In genomic region chr2:108923736-108924443, GRCh38 we compare ENCODE assay signal across 29 cellular contexts.
DNase-seq lines count a peak whose midpoint lies in the region; ATAC-seq, FAIRE-seq and TF ChIP-seq lines count a peak whose summit lies in the region.
"Had no signal": no experiment of that assay in that cellular context is flagged by ENCODE, and none has a peak within 500 bp of the region (broad histone marks: within the 10 kb centered on the region; RNA-seq: fewer than 3 reads in every experiment).

No MANE protein-coding gene starts in this region.

- H4K20me1 ChIP-seq in H1 (replicated peaks in 1 of 2; ENCODE audit: control insufficient read depth in 1 of 2, insufficient read depth in 2 of 2, low read length in 2 of 2) (no peaks in the 10 kb centered on the region), neural progenitor cell (ENCODE audit: low read depth) (no peaks in the 10 kb centered on the region)

- H3K36me3 ChIP-seq in H1 (ENCODE audit: control insufficient read depth in 2 of 4, insufficient read depth in 4 of 4, low read length in 3 of 4) (no peaks in the 10 kb centered on the region), neural progenitor cell (no peaks in the 10 kb centered on the region), A673 (ENCODE audit: insufficient read depth, low read length, poor library complexity, severe bottlenecking) (no peaks in the 10 kb centered on the region)
- H3K36me3 ChIP-seq: neutrophil, SJCRH30, suprapubic skin had no signal

- H3K4me3 ChIP-seq in H1 (ENCODE audit: extremely low read depth in 1 of 4, insufficient read depth in 2 of 4, low read depth in 3 of 4, low read length in 4 of 4) (no peak overlapping the region), neural progenitor cell (no peak overlapping the region), A673 (ENCODE audit: low read depth, low read length, poor library complexity, severe bottlenecking) (no peak overlapping the region)
- H3K4me3 ChIP-seq: A549, body of pancreas, psoas muscle, SJCRH30, suprapubic skin had no signal

- H3K4ac ChIP-seq in H1 (replicated peaks; ENCODE audit: insufficient read length, low read depth, low read length): no peak overlapping the region

- H3K18ac ChIP-seq in H1 (ENCODE audit: extremely low read depth, low read length): no peak overlapping the region

- no peaks in the 10 kb centered on the region for H3K23me2 ChIP-seq in H1 (ENCODE audit: low read depth, low read length)

- no peak for TF ChIP-seq POLR2A in H1 (IDR thresholded peaks at IDR 0.05; ENCODE audit: control extremely low read depth in 1 of 2, low read depth in 2 of 2, low read length in 2 of 2)

- TF ChIP-seq RAD21 in H1 (IDR thresholded peaks at IDR 0.05 in 1 of 2, conservative IDR thresholded peaks at IDR 0.05 in 1 of 2; ENCODE audit: low read depth in 2 of 2, low read length in 2 of 2): no peak

- H2BK20ac ChIP-seq in H1 (ENCODE audit: low read length): no peak overlapping the region; the same call in 1 of the 2 replicates

- TF ChIP-seq CTCF in H1 (IDR thresholded peaks at IDR 0.05; ENCODE audit: control extremely low read depth in 1 of 3, insufficient read depth in 1 of 3, low read depth in 1 of 3, low read length in 3 of 3) (no peak), neural progenitor cell (IDR thresholded peaks at IDR 0.05) (no peak), A673 (conservative IDR thresholded peaks at IDR 0.05; ENCODE audit: low read depth, low read length) (no peak)

- no peak overlapping the region for H3K23ac ChIP-seq in H1 (ENCODE audit: insufficient read length)

- H3K27ac ChIP-seq in H1 (ENCODE audit: low read depth, low read length) (no peak overlapping the region), neural progenitor cell (no peak overlapping the region), A673 (ENCODE audit: low read depth, low read length, poor library complexity, severe bottlenecking) (no peak overlapping the region)
- H3K27ac ChIP-seq: A549, body of pancreas, neutrophil, psoas muscle, SJCRH30, suprapubic skin had no signal

- WGBS in H1 (ENCODE audit: extremely low coverage in 1 of 2, insufficient coverage in 1 of 2, insufficient read length in 1 of 2, insufficient replicate concordance in 2 of 2, low coverage in 1 of 2, low lambda C conversion rate in 2 of 2, missing lambda C conversion rate in 1 of 2), 2 experiments: 95% methylated on average over 9 of the region's 9 CpGs; no CpG with 5 or more reads in 1 of the 2 experiments

- DNase-seq in cardiac septum (ENCODE audit: low spot score) (peak; percentile 68), left ventricle myocardium superior (no peak), H1 (ENCODE audit: low read depth in 1 of 2, low spot score in 2 of 2) (no peak), neural progenitor cell (ENCODE audit: low spot score) (no peak), NCI-H2227 treated with DMSO at 0.1 percent for 48 hours (lab: John Stamatoyannopoulos, UW) (no peak), A673 (ENCODE audit: low spot score) (no peak), nucleus accumbens (lab: John Stamatoyannopoulos, UW) (no peak)
- DNase-seq: activated CD4-positive, alpha-beta memory T cell treated with anti-CD3 and anti-CD28 coated beads for 36 hours; activated CD4-positive, alpha-beta T cell treated with anti-CD3 and anti-CD28 coated beads for 1 hour; activated naive CD4-positive, alpha-beta T cell treated with anti-CD3 and anti-CD28 coated beads for 36 hours; AML-193; body of pancreas; CD8-positive, alpha-beta T cell; hippocampal formation; mesenchymal stem cell; NCI-H1092 treated with DMSO at 0.1 percent for 48 hours; NCI-H187; NCI-H2171; NCI-H524; psoas muscle; SJCRH30; stimulated activated CD4-positive, alpha-beta T cell treated with anti-CD3 and anti-CD28 coated beads, Interleukin-15, amount 100 ng/mL, for 24 hours; SW 1271 had no signal

- no peak overlapping the region for H3K4me3 Mint-ChIP-seq in neural progenitor cell
- H3K4me3 Mint-ChIP-seq in stimulated activated memory B cell treated with anti-CD40 and anti-IgM and Interleukin-4, amounts not matched to agents 10 μg/mL and 1 μg/mL and 100 μg/mL, for 72 hours: no peak overlapping the region
- H3K4me3 Mint-ChIP-seq: activated CD4-positive, alpha-beta memory T cell treated with anti-CD3 and anti-CD28 coated beads for 36 hours; activated naive CD4-positive, alpha-beta T cell treated with anti-CD3 and anti-CD28 coated beads for 36 hours; CD8-positive, alpha-beta T cell; stimulated activated effector memory CD8-positive, alpha-beta T cell treated with anti-CD3 and anti-CD28 coated beads, Interleukin-12 subunit alpha, Interleukin-12 subunit beta, amount 100 ng/mL, for 72 hours had no signal

- CTCF ChIA-PET in H1 (lab: Charles Lee; ENCODE audit: partially characterized antibody): interaction anchor here (0.8 to 1.4 kb wide), 5 partner anchors 11 to 77 kb away, joined by 3 to 8 read pairs (median 3); partner anchors contain the start of gene EDAR
- CTCF ChIA-PET in A673 (lab: Charles Lee): no interaction called here

- no peak overlapping the region for H3K14ac ChIP-seq in H1 (ENCODE audit: insufficient read length)

- intact Hi-C loops in cardiac septum (cut with DNase I) (no loop called here), left ventricle myocardium superior (cut with micrococcal nuclease) (no loop called here), A673 (cut with micrococcal nuclease; ENCODE audit: unreplicated experiment) (no loop called here)

- POLR2A ChIA-PET in H1 (lab: Charles Lee; ENCODE audit: partially characterized antibody): no interaction called here
- POLR2A ChIA-PET in A673 (lab: Charles Lee; ENCODE audit: low non-redundant PET): interaction anchor here (0.6 kb wide), 1 partner anchor 676 kb away, joined by 6 read pairs; no protein-coding TSS in a partner anchor

- H3K9me3 Mint-ChIP-seq in neural progenitor cell: peaks cover 2% of the 10 kb centered on the region
- H3K9me3 Mint-ChIP-seq in stimulated activated memory B cell treated with anti-CD40 and anti-IgM and Interleukin-4, amounts not matched to agents 10 μg/mL and 1 μg/mL and 100 μg/mL, for 72 hours: no peaks in the 10 kb centered on the region
- H3K9me3 Mint-ChIP-seq: activated CD4-positive, alpha-beta memory T cell treated with anti-CD3 and anti-CD28 coated beads for 36 hours; activated naive CD4-positive, alpha-beta T cell treated with anti-CD3 and anti-CD28 coated beads for 36 hours; CD8-positive, alpha-beta T cell; stimulated activated effector memory CD8-positive, alpha-beta T cell treated with anti-CD3 and anti-CD28 coated beads, Interleukin-12 subunit alpha, Interleukin-12 subunit beta, amount 100 ng/mL, for 72 hours had no signal

- H2BK12ac ChIP-seq in H1 (ENCODE audit: low read depth, low read length): 0 out of 2 replicates have a peak overlapping the region, but pooled peaks have one; percentile 21

- H3K56ac ChIP-seq in H1 (replicated peaks; ENCODE audit: insufficient read length, low read depth, low read length): no peak overlapping the region

- H3K27me3 Mint-ChIP-seq in neural progenitor cell (ENCODE audit: insufficient read depth, low read depth): peaks cover 21% of the 10 kb centered on the region
- H3K27me3 Mint-ChIP-seq in stimulated activated memory B cell treated with anti-CD40 and anti-IgM and Interleukin-4, amounts not matched to agents 10 μg/mL and 1 μg/mL and 100 μg/mL, for 72 hours: peaks cover 29% of the 10 kb centered on the region
- H3K27me3 Mint-ChIP-seq: activated CD4-positive, alpha-beta memory T cell treated with anti-CD3 and anti-CD28 coated beads for 36 hours had no signal

- H3K9ac ChIP-seq in H1 (replicated peaks in 1 of 4; ENCODE audit: extremely low read depth in 1 of 4, low read depth in 3 of 4, low read length in 3 of 4) (no peak overlapping the region), neural progenitor cell (no peak overlapping the region)

- H3F3A ChIP-seq in neural progenitor cell (ENCODE audit: low read depth): no peaks in the 10 kb centered on the region

- no peak overlapping the region for H4K5ac ChIP-seq in H1 (ENCODE audit: insufficient read length, low read depth, low read length)

- no peak overlapping the region for H3K4me2 ChIP-seq in H1 (ENCODE audit: insufficient read depth in 1 of 2, low read depth in 2 of 2, low read length in 2 of 2)
- H3K4me2 ChIP-seq in neural progenitor cell: no peak overlapping the region
- H3K4me2 ChIP-seq: A549 had no signal

- peaks cover 51% of the 10 kb centered on the region for H3K4me1 Mint-ChIP-seq in neural progenitor cell
- no peaks in the 10 kb centered on the region for H3K4me1 Mint-ChIP-seq in stimulated activated memory B cell treated with anti-CD40 and anti-IgM and Interleukin-4, amounts not matched to agents 10 μg/mL and 1 μg/mL and 100 μg/mL, for 72 hours
- H3K4me1 Mint-ChIP-seq: stimulated activated effector memory CD8-positive, alpha-beta T cell treated with anti-CD3 and anti-CD28 coated beads, Interleukin-12 subunit alpha, Interleukin-12 subunit beta, amount 100 ng/mL, for 72 hours had no signal

- BruUV-seq in A673 (replicated peaks; lab: Mats Ljungman, UMichigan): no TSS peak

- H2BK5ac ChIP-seq in H1 (ENCODE audit: low read depth, low read length): no peak overlapping the region

- no peak for TF ChIP-seq EP300 in H1 (IDR thresholded peaks at IDR 0.05; ENCODE audit: borderline replicate concordance in 1 of 2, low read depth in 2 of 2, low read length in 2 of 2)

- H4K8ac ChIP-seq in H1 (ENCODE audit: extremely low read depth, insufficient read depth, low read length): peak overlapping the region; percentile 58; the same call in 1 of the 2 replicates

- no peak overlapping the region for H2AK5ac ChIP-seq in H1 (ENCODE audit: low read depth, low read length)

- no peaks in the 10 kb centered on the region for H3K79me1 ChIP-seq in H1 (ENCODE audit: low read depth, low read length)

- H3K27me3 ChIP-seq in H1 (replicated peaks in 1 of 4; ENCODE audit: control insufficient read depth in 3 of 4, extremely low read depth in 1 of 4, insufficient read depth in 3 of 4, low read length in 3 of 4) (no peaks in the 10 kb centered on the region), neural progenitor cell (no peaks in the 10 kb centered on the region), A673 (replicated peaks; ENCODE audit: insufficient read depth, low read depth, low read length, poor library complexity) (no peaks in the 10 kb centered on the region)
- H3K27me3 ChIP-seq: body of pancreas, neutrophil, SJCRH30, suprapubic skin had no signal

- no peak overlapping the region for H2BK15ac ChIP-seq in H1 (ENCODE audit: low read length)

- no peak overlapping the region for H2AFZ ChIP-seq in H1 (ENCODE audit: low read length)
- H2AFZ ChIP-seq in neural progenitor cell (replicated peaks): no peak overlapping the region

- ATAC-seq in left ventricle myocardium superior: no peak
- no peak for ATAC-seq in stimulated activated memory B cell treated with anti-CD40 and anti-IgM and Interleukin-4, amounts not matched to agents 10 μg/mL and 1 μg/mL and 100 μg/mL, for 72 hours
- ATAC-seq: A549; body of pancreas; CD8-positive, alpha-beta T cell; Panc1; psoas muscle; stimulated activated effector memory CD8-positive, alpha-beta T cell treated with anti-CD3 and anti-CD28 coated beads, Interleukin-12 subunit alpha, Interleukin-12 subunit beta, amount 100 ng/mL, for 72 hours had no signal

- peak overlapping the region; percentile 39 for H3K27ac Mint-ChIP-seq in neural progenitor cell
- no peak overlapping the region for H3K27ac Mint-ChIP-seq in stimulated activated memory B cell treated with anti-CD40 and anti-IgM and Interleukin-4, amounts not matched to agents 10 μg/mL and 1 μg/mL and 100 μg/mL, for 72 hours
- H3K27ac Mint-ChIP-seq: activated CD4-positive, alpha-beta memory T cell treated with anti-CD3 and anti-CD28 coated beads for 36 hours; activated naive CD4-positive, alpha-beta T cell treated with anti-CD3 and anti-CD28 coated beads for 36 hours; CD8-positive, alpha-beta T cell; stimulated activated effector memory CD8-positive, alpha-beta T cell treated with anti-CD3 and anti-CD28 coated beads, Interleukin-12 subunit alpha, Interleukin-12 subunit beta, amount 100 ng/mL, for 72 hours had no signal

- H3K4me1 ChIP-seq in H1 (replicated peaks in 1 of 4; ENCODE audit: control insufficient read depth in 3 of 4, insufficient read depth in 4 of 4, low read length in 3 of 4) (no peaks in the 10 kb centered on the region; a peak in 1 of 7 replicates), neural progenitor cell (peaks cover 6% of the 10 kb centered on the region), A673 (ENCODE audit: insufficient read depth, low read length, poor library complexity, severe bottlenecking) (no peaks in the 10 kb centered on the region)
- H3K4me1 ChIP-seq: A549, body of pancreas, psoas muscle, SJCRH30 had no signal

- no peak overlapping the region for H4K91ac ChIP-seq in H1 (replicated peaks; ENCODE audit: insufficient read length, low read length)

- no peaks in the 10 kb centered on the region for H3K79me2 ChIP-seq in H1 (ENCODE audit: control insufficient read depth in 1 of 2, insufficient read depth in 2 of 2, low read length in 2 of 2)
- H3K79me2 ChIP-seq in neural progenitor cell (ENCODE audit: low read depth): no peaks in the 10 kb centered on the region

- FAIRE-seq in H1 (lab: Jason Lieb, UNC): no peak
- FAIRE-seq: A549 had no signal

- H3K9me3 ChIP-seq in H1 (ENCODE audit: insufficient read depth in 2 of 2, low read depth in 1 of 2, low read length in 1 of 2) (no peaks in the 10 kb centered on the region), neural progenitor cell (ENCODE audit: low read depth) (no peaks in the 10 kb centered on the region), A673 (ENCODE audit: low read depth, low read length, poor library complexity, severe bottlenecking) (no peaks in the 10 kb centered on the region)
- H3K9me3 ChIP-seq: A549, body of pancreas, neutrophil, psoas muscle, SJCRH30, suprapubic skin had no signal

- no peaks in the 10 kb centered on the region for H3K36me3 Mint-ChIP-seq in neural progenitor cell
- H3K36me3 Mint-ChIP-seq in stimulated activated memory B cell treated with anti-CD40 and anti-IgM and Interleukin-4, amounts not matched to agents 10 μg/mL and 1 μg/mL and 100 μg/mL, for 72 hours: no peaks in the 10 kb centered on the region
- H3K36me3 Mint-ChIP-seq: activated CD4-positive, alpha-beta memory T cell treated with anti-CD3 and anti-CD28 coated beads for 36 hours; stimulated activated effector memory CD8-positive, alpha-beta T cell treated with anti-CD3 and anti-CD28 coated beads, Interleukin-12 subunit alpha, Interleukin-12 subunit beta, amount 100 ng/mL, for 72 hours had no signal

- no peak overlapping the region for H2BK120ac ChIP-seq in H1 (replicated peaks; ENCODE audit: low read depth, low read length)
